In the genomic region with DNA sequence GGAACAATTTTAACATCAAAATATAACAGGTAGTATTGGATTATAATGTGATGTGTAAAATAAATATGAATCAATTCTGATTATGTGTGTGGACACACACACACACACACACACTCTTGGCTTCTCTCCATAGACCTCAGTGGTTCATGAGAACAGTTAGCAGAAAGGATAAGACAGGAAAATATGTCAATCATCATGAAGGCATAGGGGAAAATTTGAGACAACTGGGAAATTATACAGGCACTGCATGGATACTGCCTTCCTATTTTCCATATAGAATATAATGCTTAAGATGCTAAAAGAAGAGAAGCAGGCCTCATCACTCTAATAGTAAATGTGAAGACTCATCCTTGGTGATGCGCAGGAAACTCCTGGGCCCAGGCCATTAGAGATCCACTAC, we compare ENCODE assay signal across 40 cellular contexts.
"Had no signal": no experiment of that assay in that cellular context is flagged by ENCODE, and none has a peak within 500 bp of the region (broad histone marks: within the 10 kb centered on the region; RNA-seq: fewer than 3 reads in every experiment).

No MANE protein-coding gene starts in this region.

- H3K27me3 Mint-ChIP-seq: activated naive CD4-positive, alpha-beta T cell treated with anti-CD3 and anti-CD28 coated beads, Interleukin-2, amount 10 ng/mL, durations not matched to agents 7 days and 5 days; activated naive CD8-positive, alpha-beta T cell; activated naive CD8-positive, alpha-beta T cell treated with anti-CD3 and anti-CD28 coated beads for 36 hours; activated naive CD8-positive, alpha-beta T cell treated with anti-CD3 and anti-CD28 coated beads, Interleukin-2, amount 10 ng/mL, durations not matched to agents 7 days and 5 days; activated naive CD8-positive, alpha-beta T cell treated with anti-CD3 and anti-CD28 coated beads, Interleukin-2, amount 50 U/mL, for 24 hours; activated T-cell treated with anti-CD3 and anti-CD28 coated beads, Interleukin-2, amount 50 U/mL, for 24 hours; activated T-helper 17 cell treated with anti-CD3 and anti-CD28 coated beads, Interleukin-2, amount 50 U/mL, for 72 hours; central memory CD8-positive, alpha-beta T cell had no signal

- H3K4me3 Mint-ChIP-seq: activated naive CD4-positive, alpha-beta T cell treated with anti-CD3 and anti-CD28 coated beads for 36 hours; activated naive CD4-positive, alpha-beta T cell treated with anti-CD3 and anti-CD28 coated beads, Interleukin-2, amount 10 ng/mL, durations not matched to agents 7 days and 5 days; activated naive CD4-positive, alpha-beta T cell treated with anti-CD3 and anti-CD28 coated beads, Interleukin-2, amount 50 U/mL, for 24 hours; activated naive CD8-positive, alpha-beta T cell; activated naive CD8-positive, alpha-beta T cell treated with anti-CD3 and anti-CD28 coated beads for 36 hours; activated naive CD8-positive, alpha-beta T cell treated with anti-CD3 and anti-CD28 coated beads, Interleukin-2, amount 10 ng/mL, durations not matched to agents 7 days and 5 days; activated naive CD8-positive, alpha-beta T cell treated with anti-CD3 and anti-CD28 coated beads, Interleukin-2, amount 50 U/mL, for 24 hours; activated T-cell treated with anti-CD3 and anti-CD28 coated beads, Interleukin-2, amount 50 U/mL, for 24 hours; activated T-cell treated with anti-CD3 and anti-CD28 coated beads, Interleukin-2, amount 50 U/mL, for 4 hours; activated T-cell treated with anti-CD3 and anti-CD28 coated beads, Interleukin-2, amount 50 U/mL, for 72 hours; activated T-helper 1 cell treated with anti-CD3 and anti-CD28 coated beads, Interleukin-12 subunit alpha, Interleukin-12 subunit beta, Interleukin-2, Interleukin-4 antibody, amounts not matched to agents 30 ng/mL and 10 ng/mL and 1 ng/mL, durations not matched to agents 14 hours and 24 hours and 36 hours; activated T-helper 17 cell treated with anti-CD3 and anti-CD28 coated beads, Interleukin-2, amount 50 U/mL, for 72 hours; brain; central memory CD8-positive, alpha-beta T cell had no signal

- H3K9me3 ChIP-seq: ascending aorta, body of pancreas, breast epithelium had no signal

- H3K36me3 ChIP-seq: adrenal gland, ascending aorta, brain microvascular endothelial cell, breast epithelium, cardiac muscle cell had no signal

- H3K27ac Mint-ChIP-seq: activated naive CD4-positive, alpha-beta T cell treated with anti-CD3 and anti-CD28 coated beads for 36 hours; activated naive CD4-positive, alpha-beta T cell treated with anti-CD3 and anti-CD28 coated beads, Interleukin-2, amount 10 ng/mL, durations not matched to agents 7 days and 5 days; activated naive CD4-positive, alpha-beta T cell treated with anti-CD3 and anti-CD28 coated beads, Interleukin-2, amount 50 U/mL, for 24 hours; activated naive CD4-positive, alpha-beta T cell treated with anti-CD3 and anti-CD28 coated beads, Interleukin-2, amount 50 U/mL, for 72 hours; activated naive CD8-positive, alpha-beta T cell; activated naive CD8-positive, alpha-beta T cell treated with anti-CD3 and anti-CD28 coated beads for 36 hours; activated naive CD8-positive, alpha-beta T cell treated with anti-CD3 and anti-CD28 coated beads, Interleukin-2, amount 10 ng/mL, durations not matched to agents 7 days and 5 days; activated naive CD8-positive, alpha-beta T cell treated with anti-CD3 and anti-CD28 coated beads, Interleukin-2, amount 50 U/mL, for 24 hours; activated T-cell treated with anti-CD3 and anti-CD28 coated beads, Interleukin-2, amount 50 U/mL, for 24 hours; activated T-cell treated with anti-CD3 and anti-CD28 coated beads, Interleukin-2, amount 50 U/mL, for 72 hours; activated T-helper 1 cell treated with anti-CD3 and anti-CD28 coated beads, Interleukin-12 subunit alpha, Interleukin-12 subunit beta, Interleukin-2, Interleukin-4 antibody, amounts not matched to agents 30 ng/mL and 10 ng/mL and 1 ng/mL, durations not matched to agents 14 hours and 24 hours and 36 hours; activated T-helper 17 cell treated with anti-CD3 and anti-CD28 coated beads, Interleukin-2, amount 50 U/mL, for 72 hours; activated T-helper 2 cell treated with anti-CD3 and anti-CD28 coated beads, Interferon-gamma antibody, Interleukin-2, Interleukin-4, amounts not matched to agents 10 μg/mL and 5 μg/mL and 100 μg/mL, durations not matched to agents 14 hours and 24 hours and 36 hours had no signal

- H3K4me1 Mint-ChIP-seq: activated naive CD4-positive, alpha-beta T cell treated with anti-CD3 and anti-CD28 coated beads, Interleukin-2, amount 10 ng/mL, durations not matched to agents 7 days and 5 days; activated naive CD4-positive, alpha-beta T cell treated with anti-CD3 and anti-CD28 coated beads, Interleukin-2, amount 50 U/mL, for 24 hours; activated naive CD8-positive, alpha-beta T cell treated with anti-CD3 and anti-CD28 coated beads for 36 hours; activated naive CD8-positive, alpha-beta T cell treated with anti-CD3 and anti-CD28 coated beads, Interleukin-2, amount 10 ng/mL, durations not matched to agents 7 days and 5 days; activated naive CD8-positive, alpha-beta T cell treated with anti-CD3 and anti-CD28 coated beads, Interleukin-2, amount 50 U/mL, for 24 hours; activated T-helper 17 cell treated with anti-CD3 and anti-CD28 coated beads, Interleukin-2, amount 50 U/mL, for 72 hours; brain; central memory CD8-positive, alpha-beta T cell had no signal

- H3K4me1 ChIP-seq: adrenal gland, ascending aorta, body of pancreas, breast epithelium had no signal

- FAIRE-seq: astrocyte, bronchial epithelial cell had no signal

- H3K36me3 Mint-ChIP-seq: activated naive CD4-positive, alpha-beta T cell treated with anti-CD3 and anti-CD28 coated beads, Interleukin-2, amount 10 ng/mL, durations not matched to agents 7 days and 5 days; activated naive CD4-positive, alpha-beta T cell treated with anti-CD3 and anti-CD28 coated beads, Interleukin-2, amount 50 U/mL, for 24 hours; activated naive CD4-positive, alpha-beta T cell treated with anti-CD3 and anti-CD28 coated beads, Interleukin-2, amount 50 U/mL, for 72 hours; activated naive CD8-positive, alpha-beta T cell; activated naive CD8-positive, alpha-beta T cell treated with anti-CD3 and anti-CD28 coated beads for 36 hours; activated naive CD8-positive, alpha-beta T cell treated with anti-CD3 and anti-CD28 coated beads, Interleukin-2, amount 10 ng/mL, durations not matched to agents 7 days and 5 days; brain had no signal

- H3K27ac ChIP-seq: adrenal gland, ascending aorta, body of pancreas, brain microvascular endothelial cell, breast epithelium, cardiac muscle cell had no signal

- H3K27me3 ChIP-seq: adrenal gland, ascending aorta, body of pancreas, brain microvascular endothelial cell, breast epithelium, cardiac muscle cell had no signal

- H3K4me3 ChIP-seq: adrenal gland, ascending aorta, body of pancreas, breast epithelium, cardiac muscle cell had no signal

- DNase-seq: activated effector memory CD4-positive, alpha-beta T cell treated with anti-CD3 and anti-CD28 coated beads, Interleukin-2, amount 50 U/mL, for 16 hours; activated effector memory CD4-positive, alpha-beta T cell treated with Interleukin-2 at 50 U/mL for 16 hours; activated gamma-delta T cell; activated gamma-delta T cell treated with Interleukin-2 at 50 U/mL for 16 hours; activated naive CD4-positive, alpha-beta T cell; activated naive CD4-positive, alpha-beta T cell treated with anti-CD3 and anti-CD28 coated beads for 36 hours; activated naive CD4-positive, alpha-beta T cell treated with anti-CD3 and anti-CD28 coated beads, Interleukin-2, amount 10 ng/mL, durations not matched to agents 7 days and 5 days; activated naive CD4-positive, alpha-beta T cell treated with anti-CD3 and anti-CD28 coated beads, Interleukin-2, amount 50 U/mL, for 16 hours; activated naive CD4-positive, alpha-beta T cell treated with Interleukin-2 at 50 U/mL for 16 hours; activated naive CD8-positive, alpha-beta T cell treated with anti-CD3 and anti-CD28 coated beads for 36 hours; activated naive CD8-positive, alpha-beta T cell treated with anti-CD3 and anti-CD28 coated beads, Interleukin-2, amount 10 ng/mL, durations not matched to agents 7 days and 5 days; activated naive CD8-positive, alpha-beta T cell treated with anti-CD3 and anti-CD28 coated beads, Interleukin-2, amount 50 U/mL, for 24 hours; activated T-cell treated with anti-CD3 and anti-CD28 coated beads, Interleukin-2, amount 50 U/mL, for 1 hour; activated T-cell treated with anti-CD3 and anti-CD28 coated beads, Interleukin-2, amount 50 U/mL, for 24 hours; activated T-cell treated with anti-CD3 and anti-CD28 coated beads, Interleukin-2, amount 50 U/mL, for 4 hours; activated T-cell treated with anti-CD3 and anti-CD28 coated beads, Interleukin-2, amount 50 U/mL, for 48 hours; activated T-cell treated with anti-CD3 and anti-CD28 coated beads, Interleukin-2, amount 50 U/mL, for 72 hours; adrenal gland; amniotic stem cell; amygdala; anterior cingulate cortex; aorta; body of pancreas; brain microvascular endothelial cell; caudate nucleus; central memory CD4-positive, alpha-beta T cell; cerebellar nuclear complex had no signal

- H3K9me3 Mint-ChIP-seq: activated naive CD4-positive, alpha-beta T cell treated with anti-CD3 and anti-CD28 coated beads for 36 hours; activated naive CD4-positive, alpha-beta T cell treated with anti-CD3 and anti-CD28 coated beads, Interleukin-2, amount 10 ng/mL, durations not matched to agents 7 days and 5 days; activated naive CD4-positive, alpha-beta T cell treated with anti-CD3 and anti-CD28 coated beads, Interleukin-2, amount 50 U/mL, for 24 hours; activated naive CD8-positive, alpha-beta T cell treated with anti-CD3 and anti-CD28 coated beads for 36 hours; activated naive CD8-positive, alpha-beta T cell treated with anti-CD3 and anti-CD28 coated beads, Interleukin-2, amount 50 U/mL, for 24 hours; activated T-cell treated with anti-CD3 and anti-CD28 coated beads, Interleukin-2, amount 50 U/mL, for 24 hours; activated T-cell treated with anti-CD3 and anti-CD28 coated beads, Interleukin-2, amount 50 U/mL, for 4 hours; activated T-helper 1 cell treated with anti-CD3 and anti-CD28 coated beads, Interleukin-12 subunit alpha, Interleukin-12 subunit beta, Interleukin-2, Interleukin-4 antibody, amounts not matched to agents 30 ng/mL and 10 ng/mL and 1 ng/mL, durations not matched to agents 14 hours and 24 hours and 36 hours; brain had no signal
